Comparison of ENCODE assay signal across 12 cellular contexts in genomic region chr2:11056614-11057013, GRCh38.
DNase-seq lines count a peak whose midpoint lies in the region; ATAC-seq and TF ChIP-seq lines count a peak whose summit lies in the region.
"Had no signal": no experiment of that assay in that cellular context is flagged by ENCODE, and none has a peak within 500 bp of the region (broad histone marks: within the 10 kb centered on the region; RNA-seq: fewer than 3 reads in every experiment).

No MANE protein-coding gene starts in this region.

- TF ChIP-seq CTCF in HFFc6 (IDR thresholded peaks at IDR 0.05) (no peak), fibroblast of lung (conservative IDR thresholded peaks at IDR 0.05 in 1 of 2, IDR thresholded peaks at IDR 0.05 in 1 of 2; ENCODE audit: low read depth in 1 of 2, low read length in 2 of 2) (no peak), nephron progenitor cell (IDR thresholded peaks at IDR 0.05) (no peak)

- H3K4me3 ChIP-seq in fibroblast of lung (replicated peaks in 1 of 4; ENCODE audit: control extremely low read depth in 1 of 4, insufficient read depth in 1 of 4, low read depth in 3 of 4, low read length in 4 of 4): no peak overlapping the region
- H3K4me3 ChIP-seq: pancreas had no signal

- H3K27ac ChIP-seq in fibroblast of lung (ENCODE audit: insufficient read depth, low read length): no peak overlapping the region
- H3K27ac ChIP-seq: pancreas had no signal

- H3K36me3 Mint-ChIP-seq in HFFc6 (ENCODE audit: low read depth) (peaks cover 7% of the 10 kb centered on the region; the same call in 1 of the 2 replicates), nephron progenitor cell (ENCODE audit: low read depth) (peaks cover 7% of the 10 kb centered on the region)
- no peaks in the 10 kb centered on the region for H3K36me3 Mint-ChIP-seq in activated CD8-positive, alpha-beta memory T cell treated with anti-CD3 and anti-CD28 coated beads, Interleukin-2, amount 10 ng/mL, durations not matched to agents 7 days and 5 days
- H3K36me3 Mint-ChIP-seq: activated CD4-positive, alpha-beta memory T cell treated with anti-CD3 and anti-CD28 coated beads for 36 hours had no signal

- no peaks in the 10 kb centered on the region for H4K20me1 ChIP-seq in fibroblast of lung (ENCODE audit: control insufficient read depth, extremely low read depth, insufficient read depth, low read length)

- no peak overlapping the region for H2AFZ ChIP-seq in fibroblast of lung (ENCODE audit: low read length)

- H3K4me1 Mint-ChIP-seq in HFFc6 (ENCODE audit: low read depth): peaks cover 20% of the 10 kb centered on the region
- H3K4me1 Mint-ChIP-seq in activated CD8-positive, alpha-beta memory T cell treated with anti-CD3 and anti-CD28 coated beads, Interleukin-2, amount 10 ng/mL, durations not matched to agents 7 days and 5 days: no peaks in the 10 kb centered on the region
- peaks cover 22% of the 10 kb centered on the region for H3K4me1 Mint-ChIP-seq in nephron progenitor cell

- H3K9me3 Mint-ChIP-seq in HFFc6 (peaks cover 8% of the 10 kb centered on the region), nephron progenitor cell (peaks cover 23% of the 10 kb centered on the region)
- H3K9me3 Mint-ChIP-seq in activated CD8-positive, alpha-beta memory T cell treated with anti-CD3 and anti-CD28 coated beads, Interleukin-2, amount 10 ng/mL, durations not matched to agents 7 days and 5 days (ENCODE audit: low read depth): peaks cover 6% of the 10 kb centered on the region

- H3K4me1 ChIP-seq in fibroblast of lung (ENCODE audit: control insufficient read depth, extremely low read depth, insufficient read depth, low read length): peaks cover 2% of the 10 kb centered on the region
- H3K4me1 ChIP-seq: pancreas had no signal

- no peaks in the 10 kb centered on the region for H3K27me3 ChIP-seq in fibroblast of lung (ENCODE audit: control insufficient read depth, insufficient read depth, low read length)
- H3K27me3 ChIP-seq: pancreas had no signal

- no peaks in the 10 kb centered on the region for H3K36me3 ChIP-seq in fibroblast of lung (ENCODE audit: control insufficient read depth, insufficient read depth, low read length)
- H3K36me3 ChIP-seq: pancreas had no signal

- no peak overlapping the region for H3K4me2 ChIP-seq in fibroblast of lung (ENCODE audit: extremely low read depth, insufficient read depth, low read length)

- no peaks in the 10 kb centered on the region for H3K9me3 ChIP-seq in fibroblast of lung (ENCODE audit: control insufficient read depth, insufficient read depth, low read depth, low read length)

- CTCF ChIA-PET in activated CD8-positive, alpha-beta memory T cell treated with anti-CD3 and anti-CD28 coated beads, Interleukin-2, amount 10 ng/mL, durations not matched to agents 7 days and 5 days (lab: Charles Lee): interaction anchor here (1.3 kb wide), 1 partner anchor 224 kb away, joined by 3 read pairs; no protein-coding TSS in a partner anchor

- DNase-seq in AG08395 (ENCODE audit: low spot score) (peak; percentile 92), HFFc6 (peak; percentile 94), fibroblast of lung (ENCODE audit: low read depth in 2 of 2) (peak; percentile 92 to 98), nephron progenitor cell (no peak), NK-92 (lab: John Stamatoyannopoulos, UW; ENCODE audit: unreplicated experiment) (no peak)
- DNase-seq in activated CD8-positive, alpha-beta memory T cell treated with anti-CD3 and anti-CD28 coated beads, Interleukin-2, amount 10 ng/mL, durations not matched to agents 7 days and 5 days: no peak
- DNase-seq: activated CD4-positive, alpha-beta memory T cell treated with anti-CD3 and anti-CD28 coated beads for 36 hours; CD4-positive, alpha-beta T cell; pancreas had no signal

- H3K4me3 Mint-ChIP-seq in HFFc6: no peak overlapping the region
- no peak overlapping the region for H3K4me3 Mint-ChIP-seq in activated CD8-positive, alpha-beta memory T cell treated with anti-CD3 and anti-CD28 coated beads, Interleukin-2, amount 10 ng/mL, durations not matched to agents 7 days and 5 days
- no peak overlapping the region for H3K4me3 Mint-ChIP-seq in nephron progenitor cell
- H3K4me3 Mint-ChIP-seq: activated CD4-positive, alpha-beta memory T cell treated with anti-CD3 and anti-CD28 coated beads for 36 hours; CD4-positive, alpha-beta T cell; central memory CD8-positive, alpha-beta T cell had no signal

- peaks cover 15% of the 10 kb centered on the region for H3K27me3 Mint-ChIP-seq in HFFc6 (ENCODE audit: insufficient read depth)
- peaks cover 30% of the 10 kb centered on the region for H3K27me3 Mint-ChIP-seq in activated CD8-positive, alpha-beta memory T cell treated with anti-CD3 and anti-CD28 coated beads, Interleukin-2, amount 10 ng/mL, durations not matched to agents 7 days and 5 days
- H3K27me3 Mint-ChIP-seq in nephron progenitor cell (ENCODE audit: low read depth, poor library complexity): peaks cover 5% of the 10 kb centered on the region

- H3K79me2 ChIP-seq in fibroblast of lung (ENCODE audit: control insufficient read depth, insufficient read depth, low read length): no peaks in the 10 kb centered on the region

- H3K9ac ChIP-seq in fibroblast of lung (ENCODE audit: insufficient read depth, low read length): no peak overlapping the region

- ATAC-seq in activated CD8-positive, alpha-beta memory T cell treated with anti-CD3 and anti-CD28 coated beads, Interleukin-2, amount 10 ng/mL, durations not matched to agents 7 days and 5 days: no peak
- ATAC-seq in GM21390 (IDR thresholded peaks at IDR 0.05; ENCODE audit: unreplicated experiment): no peak
- ATAC-seq: pancreas had no signal

- H3K27ac Mint-ChIP-seq in HFFc6 (no peak overlapping the region; the same call in 1 of the 2 replicates), nephron progenitor cell (no peak overlapping the region)
- H3K27ac Mint-ChIP-seq in activated CD8-positive, alpha-beta memory T cell treated with anti-CD3 and anti-CD28 coated beads, Interleukin-2, amount 10 ng/mL, durations not matched to agents 7 days and 5 days: no peak overlapping the region
- H3K27ac Mint-ChIP-seq: activated CD4-positive, alpha-beta memory T cell treated with anti-CD3 and anti-CD28 coated beads for 36 hours; CD4-positive, alpha-beta T cell had no signal

TF ChIP-seq in PFSK-1, 5 proteins besides CTCF, POLR2A, EP300 and RAD21:
- TF ChIP-seq SIN3A (IDR thresholded peaks at IDR 0.05; ENCODE audit: borderline replicate concordance, insufficient read depth, low read length) (0 out of 2 replicates have a peak, but pooled peaks have one; percentile 44), TAF1 (IDR thresholded peaks at IDR 0.05; ENCODE audit: borderline replicate concordance, insufficient read depth, low read length) (no peak)

Comparison
In these comparisons a context has a peak if more than half of its experiments do, and no peak if none do; other contexts are left out.
1. DNase-seq: peak in AG08395 (single experiment), HFFc6 (single experiment) and fibroblast of lung (2 of 2); none in activated CD8-positive, alpha-beta memory T cell treated with anti-CD3 and anti-CD28 coated beads, Interleukin-2, amount 10 ng/mL, durations not matched to agents 7 days and 5 days (single experiment), nephron progenitor cell (single experiment) and NK-92 (single experiment).